ENCODE assay signal across 18 cellular contexts in the genomic region with DNA sequence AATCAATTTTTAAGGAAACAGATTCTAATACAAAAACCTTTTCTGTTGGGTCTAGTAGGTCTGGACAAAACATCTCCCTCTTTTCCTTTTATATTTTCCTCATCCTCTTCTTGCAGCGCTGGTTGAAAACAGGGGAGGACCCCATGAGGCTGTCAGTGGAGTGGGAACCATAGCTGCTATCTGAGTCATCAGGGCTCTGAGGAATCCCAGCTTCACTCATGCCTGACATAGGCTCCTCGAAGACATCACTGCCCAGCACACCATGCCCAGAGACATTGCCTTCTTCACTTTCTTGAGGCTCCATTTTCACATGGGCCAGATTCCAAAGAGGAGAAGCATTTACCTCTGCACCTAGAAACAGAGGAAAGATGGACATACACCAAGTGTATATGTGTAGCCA. TPM values are rescaled to one million over a fixed set of nuclear protein-coding genes. Genes with fewer than 3 reads are reported as not detected.
DNase-seq lines count a peak whose midpoint lies in the region; ATAC-seq, FAIRE-seq and TF ChIP-seq lines count a peak whose summit lies in the region.
"Had no signal": no experiment of that assay in that cellular context is flagged by ENCODE, and none has a peak within 500 bp of the region (broad histone marks: within the 10 kb centered on the region; RNA-seq: fewer than 3 reads in every experiment).

No MANE protein-coding gene starts in this region.

- CTCF ChIA-PET in activated CD4-positive, alpha-beta T cell treated with anti-CD3 and anti-CD28 coated beads for 36 hours (lab: Charles Lee) = interaction anchor here (1.0 to 2.6 kb wide), 2 partner anchors 15 to 30 kb away, joined by 3 to 12 read pairs; no protein-coding TSS in a partner anchor
- CTCF ChIA-PET in PC-3 (lab: Charles Lee) = no interaction called here

- DNase-seq in activated CD4-positive, alpha-beta T cell treated with anti-CD3 and anti-CD28 coated beads for 36 hours = no peak
- no peak for DNase-seq in activated CD4-positive, alpha-beta T cell treated with anti-CD3 and anti-CD28 coated beads, Interleukin-2, amount 50 U/mL, for 48 hours
- DNase-seq in PC-3 (peak; percentile 18), amniotic epithelial cell (ENCODE audit: low read depth) (peak; percentile 61), memory B cell (ENCODE audit: low spot score in 2 of 2) (no peak), GM12892 (ENCODE audit: insufficient read length) (no peak)
- DNase-seq: activated naive CD8-positive, alpha-beta T cell treated with anti-CD3 and anti-CD28 coated beads, Interleukin-2, amount 10 ng/mL, durations not matched to agents 7 days and 5 days; CD4-positive, alpha-beta memory T cell; H7; MM.1S; NCI-H2029; NCI-H510A treated with DMSO at 0.1 percent for 48 hours; stimulated activated CD4-positive, alpha-beta T cell treated with anti-CD3 and anti-CD28 coated beads, Interleukin-2, amount 100 ng/mL, for 48 hours had no signal

- H2AFZ ChIP-seq in PC-3 (ENCODE audit: low read length) = no peak overlapping the region

- no peak for TF ChIP-seq POLR2A in GM12892 (IDR thresholded peaks at IDR 0.05; ENCODE audit: low read depth, low read length)

- FAIRE-seq in GM12892 (lab: Jason Lieb, UNC) = no peak
- FAIRE-seq: A204.1, islet of Langerhans had no signal

- no peaks in the 10 kb centered on the region for H3K9me3 Mint-ChIP-seq in activated CD4-positive, alpha-beta T cell treated with anti-CD3 and anti-CD28 coated beads for 36 hours (ENCODE audit: low read depth)
- H3K9me3 Mint-ChIP-seq in memory B cell = no peaks in the 10 kb centered on the region
- no peaks in the 10 kb centered on the region for H3K9me3 Mint-ChIP-seq in stimulated activated memory B cell treated with anti-CD40 and anti-IgM and Interleukin-4, amounts not matched to agents 10 μg/mL and 1 μg/mL and 100 μg/mL, for 72 hours
- H3K9me3 Mint-ChIP-seq: activated naive CD8-positive, alpha-beta T cell treated with anti-CD3 and anti-CD28 coated beads, Interleukin-2, amount 10 ng/mL, durations not matched to agents 7 days and 5 days; CD4-positive, alpha-beta memory T cell had no signal

- peak overlapping the region; percentile 36 for H3K4me2 ChIP-seq in PC-3 (ENCODE audit: low read length)

- POLR2A ChIA-PET in activated CD4-positive, alpha-beta T cell treated with anti-CD3 and anti-CD28 coated beads for 36 hours (lab: Charles Lee) = interaction anchor here (1.5 kb wide), 1 partner anchor 25 kb away, joined by 4 read pairs; the partner anchor contains the start of genes CCDC121 and GPN1
- POLR2A ChIA-PET in PC-3 (lab: Charles Lee; ENCODE audit: unreplicated experiment) = interaction anchor here (0.6 kb wide), 1 partner anchor 737 kb away, joined by 4 read pairs; no protein-coding TSS in a partner anchor

- TSS peak; percentile 14 for BruUV-seq in PC-3 (replicated peaks; lab: Mats Ljungman, UMichigan)

- H3K27me3 Mint-ChIP-seq in activated CD4-positive, alpha-beta T cell treated with anti-CD3 and anti-CD28 coated beads for 36 hours = no peaks in the 10 kb centered on the region
- H3K27me3 Mint-ChIP-seq in memory B cell = no peaks in the 10 kb centered on the region
- H3K27me3 Mint-ChIP-seq in stimulated activated memory B cell treated with anti-CD40 and anti-IgM and Interleukin-4, amounts not matched to agents 10 μg/mL and 1 μg/mL and 100 μg/mL, for 72 hours = no peaks in the 10 kb centered on the region
- H3K27me3 Mint-ChIP-seq: activated naive CD8-positive, alpha-beta T cell treated with anti-CD3 and anti-CD28 coated beads, Interleukin-2, amount 10 ng/mL, durations not matched to agents 7 days and 5 days; CD4-positive, alpha-beta memory T cell had no signal

- ATAC-seq in activated CD4-positive, alpha-beta T cell treated with anti-CD3 and anti-CD28 coated beads for 36 hours = no peak
- ATAC-seq in PC-3 (peak; percentile 21), memory B cell (ENCODE audit: low read depth) (no peak), GM19452 (IDR thresholded peaks at IDR 0.05; ENCODE audit: unreplicated experiment) (no peak)
- no peak for ATAC-seq in stimulated activated memory B cell treated with anti-CD40 and anti-IgM and Interleukin-4, amounts not matched to agents 10 μg/mL and 1 μg/mL and 100 μg/mL, for 72 hours

- H3F3A ChIP-seq in PC-3 (ENCODE audit: low read length, unreplicated experiment) = no peaks in the 10 kb centered on the region

- no peaks in the 10 kb centered on the region for H3K9me2 ChIP-seq in PC-3 (replicated peaks; ENCODE audit: low read length)

- H3K9ac ChIP-seq in PC-3 (ENCODE audit: low read length) = no peak overlapping the region

- H3K27ac ChIP-seq in PC-3 (ENCODE audit: low read length) = peak overlapping the region; percentile 75
- H3K27ac ChIP-seq: VCaP had no signal

- H3K79me2 ChIP-seq in PC-3 (ENCODE audit: low read length) = peaks cover 1% of the 10 kb centered on the region; the same call in 1 of the 2 replicates

- H3K36me3 ChIP-seq in PC-3 (ENCODE audit: low read depth, low read length) = peaks cover 49% of the 10 kb centered on the region; the same call in 1 of the 2 replicates

- H3K9me3 ChIP-seq in PC-3 (ENCODE audit: low read length) = no peaks in the 10 kb centered on the region

- peaks cover 38% of the 10 kb centered on the region for H3K4me1 ChIP-seq in PC-3 (ENCODE audit: insufficient read depth, low read length)

- H3K4me3 ChIP-seq in PC-3 (ENCODE audit: low read length) = no peak overlapping the region

- peaks cover 17% of the 10 kb centered on the region for H3K4me1 Mint-ChIP-seq in activated CD4-positive, alpha-beta T cell treated with anti-CD3 and anti-CD28 coated beads for 36 hours
- peaks cover 4% of the 10 kb centered on the region for H3K4me1 Mint-ChIP-seq in memory B cell
- peaks cover 10% of the 10 kb centered on the region for H3K4me1 Mint-ChIP-seq in stimulated activated memory B cell treated with anti-CD40 and anti-IgM and Interleukin-4, amounts not matched to agents 10 μg/mL and 1 μg/mL and 100 μg/mL, for 72 hours

- H3K27me3 ChIP-seq in PC-3 (ENCODE audit: low read length) = no peaks in the 10 kb centered on the region

- H3K27ac Mint-ChIP-seq in activated CD4-positive, alpha-beta T cell treated with anti-CD3 and anti-CD28 coated beads for 36 hours = peak overlapping the region; percentile 53
- H3K27ac Mint-ChIP-seq in memory B cell = peak overlapping the region; percentile 46
- H3K27ac Mint-ChIP-seq in stimulated activated memory B cell treated with anti-CD40 and anti-IgM and Interleukin-4, amounts not matched to agents 10 μg/mL and 1 μg/mL and 100 μg/mL, for 72 hours = no peak overlapping the region

- H3K36me3 Mint-ChIP-seq in activated CD4-positive, alpha-beta T cell treated with anti-CD3 and anti-CD28 coated beads for 36 hours (ENCODE audit: low read depth) = peaks cover 47% of the 10 kb centered on the region
- H3K36me3 Mint-ChIP-seq in memory B cell = peaks cover 31% of the 10 kb centered on the region
- peaks cover 53% of the 10 kb centered on the region for H3K36me3 Mint-ChIP-seq in stimulated activated memory B cell treated with anti-CD40 and anti-IgM and Interleukin-4, amounts not matched to agents 10 μg/mL and 1 μg/mL and 100 μg/mL, for 72 hours

- intact Hi-C loops in activated CD4-positive, alpha-beta T cell treated with anti-CD3 and anti-CD28 coated beads for 36 hours (cut with DNase I, micrococcal nuclease) = no loop called here
- intact Hi-C loops in PC-3 (cut with micrococcal nuclease) = loop anchor here (10.0 kb wide), 1 partner anchor 249 kb away; the partner anchor contains the start of gene PPM1G

- no peak for TF ChIP-seq CTCF in PC-3 (conservative IDR thresholded peaks at IDR 0.05; ENCODE audit: low read depth, low read length)

- H4K20me1 ChIP-seq in PC-3 (ENCODE audit: low read length) = no peaks in the 10 kb centered on the region

- no peak overlapping the region for H3K4me3 Mint-ChIP-seq in activated CD4-positive, alpha-beta T cell treated with anti-CD3 and anti-CD28 coated beads for 36 hours
- H3K4me3 Mint-ChIP-seq in memory B cell = no peak overlapping the region
- no peak overlapping the region for H3K4me3 Mint-ChIP-seq in stimulated activated memory B cell treated with anti-CD40 and anti-IgM and Interleukin-4, amounts not matched to agents 10 μg/mL and 1 μg/mL and 100 μg/mL, for 72 hours
- H3K4me3 Mint-ChIP-seq: activated naive CD8-positive, alpha-beta T cell treated with anti-CD3 and anti-CD28 coated beads, Interleukin-2, amount 10 ng/mL, durations not matched to agents 7 days and 5 days; CD4-positive, alpha-beta memory T cell had no signal

RNA-seq across cellular contexts. Expression of gene SUPT7L, which starts 10.0 kb away (rescaled TPM):
- 10 to 100 TPM; 23.7 to 26.1 TPM for total RNA-seq in activated CD4-positive, alpha-beta T cell treated with anti-CD3 and anti-CD28 coated beads for 36 hours
- total RNA-seq in PC-3 (2014; rRNA removed) = 23.4 and 27.2 TPM in 2 replicates
- 17.5 TPM for polyA plus RNA-seq in GM12892 (2012; ENCODE audit: missing spikeins)

RNA-seq across cellular contexts. Expression of gene SLC4A1AP, which starts 10.3 kb away (rescaled TPM):
- 10 to 100 TPM; 23.8 to 25.3 TPM for total RNA-seq in activated CD4-positive, alpha-beta T cell treated with anti-CD3 and anti-CD28 coated beads for 36 hours
- total RNA-seq in PC-3 (2014; rRNA removed) = 29.1 and 30.3 TPM in 2 replicates
- polyA plus RNA-seq in GM12892 (2012; ENCODE audit: missing spikeins) = 20.0 TPM

RNA-seq across cellular contexts. Expression of gene GPN1, which starts 24.5 kb away (rescaled TPM):
- total RNA-seq in activated CD4-positive, alpha-beta T cell treated with anti-CD3 and anti-CD28 coated beads for 36 hours = 10 to 100 TPM; 45.6 to 63.9 TPM
- total RNA-seq in PC-3 (2014; rRNA removed) = 40.9 and 46.8 TPM in 2 replicates
- polyA plus RNA-seq in GM12892 (2012; ENCODE audit: missing spikeins) = 51.6 TPM

RNA-seq across cellular contexts. Expression of gene CCDC121, which starts 24.6 kb away (rescaled TPM):
- total RNA-seq in activated CD4-positive, alpha-beta T cell treated with anti-CD3 and anti-CD28 coated beads for 36 hours = under 1 TPM; 0.11 to 0.44 TPM
- 0.87 and 2.7 TPM in 2 replicates for total RNA-seq in PC-3 (2014; rRNA removed)
- polyA plus RNA-seq in GM12892 (2012; ENCODE audit: missing spikeins) = 1.8 TPM

Comparison
In these comparisons a context has a peak if more than half of its experiments do, and no peak if none do; other contexts are left out.
1. DNase-seq: peak in PC-3 (single experiment) and amniotic epithelial cell (single experiment); none in activated CD4-positive, alpha-beta T cell treated with anti-CD3 and anti-CD28 coated beads for 36 hours (single experiment), activated CD4-positive, alpha-beta T cell treated with anti-CD3 and anti-CD28 coated beads, Interleukin-2, amount 50 U/mL, for 48 hours (0 of 2), memory B cell (0 of 2) and GM12892 (single experiment).